14 cellular contexts compared by ENCODE assay signal in genomic region chr10:14550471-14550941, GRCh38.
DNase-seq lines count a peak whose midpoint lies in the region; ATAC-seq and TF ChIP-seq lines count a peak whose summit lies in the region.
"Had no signal": no experiment of that assay in that cellular context is flagged by ENCODE, and none has a peak within 500 bp of the region (broad histone marks: within the 10 kb centered on the region; RNA-seq: fewer than 3 reads in every experiment).

No MANE protein-coding gene starts in this region.

- peaks cover 72% of the 10 kb centered on the region for H3K4me1 Mint-ChIP-seq in activated naive CD4-positive, alpha-beta T cell treated with anti-CD3 and anti-CD28 coated beads, Interleukin-2, amount 10 ng/mL, durations not matched to agents 7 days and 5 days
- H3K4me1 Mint-ChIP-seq in naive B cell, result peaks cover 57 to 87% (median 75%) of the 10 kb centered on the region in 3 donors

- no peak for TF ChIP-seq POLR2A in body of pancreas (IDR thresholded peaks at IDR 0.05)

- no peaks in the 10 kb centered on the region for H3K9me3 ChIP-seq in body of pancreas
- H3K9me3 ChIP-seq: ascending aorta, gastrocnemius medialis had no signal

- CTCF ChIA-PET in activated naive CD4-positive, alpha-beta T cell treated with anti-CD3 and anti-CD28 coated beads, Interleukin-2, amount 10 ng/mL, durations not matched to agents 7 days and 5 days (lab: Charles Lee), result interaction anchor here (0.9 to 7.3 kb wide), 3 partner anchors 10 to 273 kb away, joined by 4 to 47 read pairs (median 4); no protein-coding TSS in a partner anchor

- peaks cover 54% of the 10 kb centered on the region for H3K4me1 ChIP-seq in body of pancreas

- H3K36me3 ChIP-seq in body of pancreas (replicated peaks in 1 of 2; ENCODE audit: insufficient read depth in 1 of 2, low read depth in 2 of 2), result no peaks in the 10 kb centered on the region
- H3K36me3 ChIP-seq: ascending aorta, gastrocnemius medialis had no signal

- WGBS in body of pancreas, 2 donors, result 21 to 29% methylated on average over 6 of the region's 6 CpGs

- H3K27me3 ChIP-seq in body of pancreas, result no peaks in the 10 kb centered on the region
- H3K27me3 ChIP-seq: ascending aorta, gastrocnemius medialis had no signal

- intact Hi-C loops in body of pancreas (cut with DNase I), result no loop called here

- DNase-seq in activated naive CD4-positive, alpha-beta T cell treated with anti-CD3 and anti-CD28 coated beads, Interleukin-2, amount 10 ng/mL, durations not matched to agents 7 days and 5 days, result no peak
- no peak for DNase-seq in activated naive CD4-positive, alpha-beta T cell treated with Interleukin-2 at 50 U/mL for 16 hours
- DNase-seq in body of pancreas (peak in 2 of 4 donors; percentile 49 to 51), naive B cell (no peak), mesenteric fat pad (ENCODE audit: low spot score) (no peak), NCI-H226 (no peak)
- DNase-seq: activated CD8-positive, alpha-beta memory T cell treated with anti-CD3 and anti-CD28 coated beads for 24 hours; gastrocnemius medialis; MV-4-11; NCI-H2171 treated with DMSO at 0.1 percent for 48 hours; PC-3 had no signal

- peak; percentile 57 for ATAC-seq in body of pancreas
- no peak for ATAC-seq in naive B cell (ENCODE audit: low read depth in 2 of 2)
- no peak for ATAC-seq in GM18502 (IDR thresholded peaks at IDR 0.05; ENCODE audit: poor library complexity, unreplicated experiment)
- no peak for ATAC-seq in HG03095 (IDR thresholded peaks at IDR 0.05; ENCODE audit: unreplicated experiment)
- ATAC-seq: gastrocnemius medialis, PC-3 had no signal

- H3K9me3 Mint-ChIP-seq in activated naive CD4-positive, alpha-beta T cell treated with anti-CD3 and anti-CD28 coated beads, Interleukin-2, amount 10 ng/mL, durations not matched to agents 7 days and 5 days, result no peaks in the 10 kb centered on the region
- H3K9me3 Mint-ChIP-seq in naive B cell, result no peaks in the 10 kb centered on the region

- H3K27me3 Mint-ChIP-seq in activated naive CD4-positive, alpha-beta T cell treated with anti-CD3 and anti-CD28 coated beads, Interleukin-2, amount 10 ng/mL, durations not matched to agents 7 days and 5 days, result no peaks in the 10 kb centered on the region
- H3K27me3 Mint-ChIP-seq in naive B cell, result no peaks in the 10 kb centered on the region

- peaks cover 57% of the 10 kb centered on the region for H3K36me3 Mint-ChIP-seq in activated naive CD4-positive, alpha-beta T cell treated with anti-CD3 and anti-CD28 coated beads, Interleukin-2, amount 10 ng/mL, durations not matched to agents 7 days and 5 days
- peaks cover 15 to 32% of the 10 kb centered on the region in 2 donors for H3K36me3 Mint-ChIP-seq in naive B cell

- no peak overlapping the region for H3K4me3 Mint-ChIP-seq in activated naive CD4-positive, alpha-beta T cell treated with anti-CD3 and anti-CD28 coated beads, Interleukin-2, amount 10 ng/mL, durations not matched to agents 7 days and 5 days
- H3K4me3 Mint-ChIP-seq in naive B cell, result no peak overlapping the region

- peak overlapping the region; percentile 24 for H3K27ac Mint-ChIP-seq in activated naive CD4-positive, alpha-beta T cell treated with anti-CD3 and anti-CD28 coated beads, Interleukin-2, amount 10 ng/mL, durations not matched to agents 7 days and 5 days
- H3K27ac Mint-ChIP-seq in naive B cell, result peak overlapping the region in 5 of 6 donors; percentile 6 to 94 (median 73)

- peak overlapping the region; percentile 9 to 63 (median 42) for H3K27ac ChIP-seq in body of pancreas
- H3K27ac ChIP-seq: ascending aorta, gastrocnemius medialis had no signal

- no peak for TF ChIP-seq CTCF in body of pancreas (IDR thresholded peaks at IDR 0.05)

- H3K4me3 ChIP-seq in body of pancreas, result no peak overlapping the region
- H3K4me3 ChIP-seq: ascending aorta, gastrocnemius medialis had no signal
